1 cellular context compared by ENCODE assay signal in genomic region chr19:10517361-10517759, GRCh38.
TF ChIP-seq lines count a peak whose summit lies in the region.

Gene S1PR5 (minus strand): TSS chr19:10517447. CDS start chr19:10515011, 2,436 bp downstream.

TF ChIP-seq in SK-N-SH, 30 proteins besides CTCF, POLR2A, EP300 and RAD21 (continued from another document):
- no peak for TF ChIP-seq REST (IDR thresholded peaks at IDR 0.05; ENCODE audit: low read depth, low read length)
- TF ChIP-seq MAX (IDR thresholded peaks at IDR 0.05; ENCODE audit: low read depth), result no peak
